1 cellular context compared by ENCODE assay signal in genomic region chr9:19286634-19287188, GRCh38.
A peak's percentile ranks its signal among the peaks of the same experiment; 100 is the strongest.
TF ChIP-seq lines count a peak whose summit lies in the region.

No MANE protein-coding gene starts in this region.

TF ChIP-seq in K562, 482 proteins besides CTCF, POLR2A, EP300 and RAD21 (continued from another document):
- TF ChIP-seq ZBTB40 (IDR thresholded peaks at IDR 0.05): peak; percentile 88
- TF ChIP-seq ZBTB40 (CRISPR knock-in tag; IDR thresholded peaks at IDR 0.05): peak; percentile 59; the same call in 1 of the 2 replicates
TF ChIP-seq in K562: peak in this region for 1.
